Comparison of ENCODE assay signal across 24 cellular contexts in genomic region chr9:120983259-120983837, GRCh38. TPM values are rescaled to one million over a fixed set of nuclear protein-coding genes. Genes with fewer than 3 reads are reported as not detected.
DNase-seq lines count a peak whose midpoint lies in the region; ATAC-seq, FAIRE-seq and TF ChIP-seq lines count a peak whose summit lies in the region.
"Had no signal": no experiment of that assay in that cellular context is flagged by ENCODE, and none has a peak within 500 bp of the region (broad histone marks: within the 10 kb centered on the region; RNA-seq: fewer than 3 reads in every experiment).

No MANE protein-coding gene starts in this region.

- no peaks in the 10 kb centered on the region for H3K79me2 ChIP-seq in HepG2 (ENCODE audit: insufficient read depth, low read length)

- TF ChIP-seq EP300 in HepG2 (IDR thresholded peaks at IDR 0.05; ENCODE audit: low read depth in 2 of 2, low read length in 2 of 2) (0 out of 4 replicates have a peak, but pooled peaks of 1 of the 2 experiments have one; percentile 3), HepG2 (CRISPR knock-in tag; IDR thresholded peaks at IDR 0.05; ENCODE audit: borderline replicate concordance) (no peak)

- H3K27me3 ChIP-seq in HepG2 (ENCODE audit: control insufficient read depth in 1 of 2, insufficient read depth in 2 of 2, low read length in 2 of 2) = no peaks in the 10 kb centered on the region
- H3K27me3 ChIP-seq: dorsolateral prefrontal cortex, vagina had no signal

- peaks cover 20% of the 10 kb centered on the region for H3K4me1 ChIP-seq in HepG2 (ENCODE audit: insufficient read depth, low read length)
- H3K4me1 ChIP-seq: Caco-2, vagina had no signal

- POLR2A ChIA-PET in HepG2 (lab: Yijun Ruan, JAX) = no interaction called here

- ATAC-seq in GM18519 (IDR thresholded peaks at IDR 0.05; ENCODE audit: low FRiP score, unreplicated experiment) = peak; percentile 64
- ATAC-seq in GM21528 (IDR thresholded peaks at IDR 0.05; ENCODE audit: low FRiP score, unreplicated experiment) = peak; percentile 85
- ATAC-seq in HG03039 (IDR thresholded peaks at IDR 0.05; ENCODE audit: unreplicated experiment) = peak; percentile 51
- ATAC-seq in HepG2 = peak; percentile 31; the same call in 1 of the 3 replicates
- ATAC-seq: left colon had no signal

- CTCF ChIA-PET in HepG2 (lab: Yijun Ruan, JAX; ENCODE audit: low intra/inter-chr PET ratio, low total read pairs) = no interaction called here

- no peak for TF ChIP-seq RAD21 in HepG2 (CRISPR knock-in tag; IDR thresholded peaks at IDR 0.05)

- BruUV-seq in HepG2 (replicated peaks; lab: Mats Ljungman, UMichigan) = no TSS peak

- FAIRE-seq in HepG2 (lab: Jason Lieb, UNC) = no peak
- FAIRE-seq: frontal cortex, TTC549 had no signal

- no peaks in the 10 kb centered on the region for H4K20me1 ChIP-seq in HepG2 (ENCODE audit: insufficient read depth, low read length)

- H3K9ac ChIP-seq in HepG2 (ENCODE audit: insufficient read depth, low read depth, low read length) = no peak overlapping the region

- H3K27ac ChIP-seq in HepG2 (ENCODE audit: extremely low read length, insufficient read depth, low read length) = peak overlapping the region; percentile 35
- H3K27ac ChIP-seq: dorsolateral prefrontal cortex, vagina had no signal

- no peak overlapping the region for H3K4me3 ChIP-seq in HepG2 (replicated peaks in 1 of 3; ENCODE audit: insufficient read depth in 1 of 3, low read depth in 2 of 3, low read length in 3 of 3)
- H3K4me3 ChIP-seq: dorsolateral prefrontal cortex, vagina had no signal

- H3K36me3 ChIP-seq in HepG2 (replicated peaks in 1 of 2; ENCODE audit: control insufficient read depth in 1 of 2, insufficient read depth in 2 of 2, low read length in 2 of 2) = peaks cover 11 to 27% of the 10 kb centered on the region in 2 experiments
- H3K36me3 ChIP-seq: vagina had no signal

- no peak for TF ChIP-seq CTCF in HepG2 (CRISPR knock-in tag; IDR thresholded peaks at IDR 0.05)

- TF ChIP-seq POLR2A in HepG2 (IDR thresholded peaks at IDR 0.05; ENCODE audit: insufficient read depth in 1 of 2, low read depth in 2 of 2, low read length in 2 of 2) = no peak

- H3K9me3 ChIP-seq in HepG2 (ENCODE audit: low read length) = no peaks in the 10 kb centered on the region
- H3K9me3 ChIP-seq: Caco-2, vagina had no signal

- DNase-seq in HepG2 (ENCODE audit: low spot score) (no peak), islet precursor cell (no peak), NOMO-1 treated with dmso at 0.1 percent for 144 hours (lab: John Stamatoyannopoulos, UW; ENCODE audit: unreplicated experiment) (no peak), pons (ENCODE audit: low spot score) (no peak), DMS153 treated with DMSO at 0.1 percent for 48 hours (lab: John Stamatoyannopoulos, UW; ENCODE audit: unreplicated experiment) (no peak)
- DNase-seq: activated CD4-positive, alpha-beta T cell treated with anti-CD3 and anti-CD28 coated beads for 48 hours; activated CD8-positive, alpha-beta memory T cell treated with anti-CD3 and anti-CD28 coated beads, Interleukin-2, amount 50 U/mL, for 4 hours; activated effector memory CD4-positive, alpha-beta T cell treated with anti-CD3 and anti-CD28 coated beads, Interleukin-2, amount 50 U/mL, for 16 hours; amygdala; Caco-2; caudate nucleus; dorsolateral prefrontal cortex; erythroblast; left colon; NCI-H1694 treated with DMSO at 0.1 percent for 48 hours; NCI-H446; retina; stimulated activated CD4-positive, alpha-beta T cell treated with anti-CD3 and anti-CD28 coated beads, Interleukin-12 subunit alpha, Interleukin-12 subunit beta, amount 100 ng/mL, for 4 hours had no signal

- H2AFZ ChIP-seq in HepG2 (ENCODE audit: low read length) = no peak overlapping the region

- intact Hi-C loops in HepG2 (cut with micrococcal nuclease; ENCODE audit: unreplicated experiment) = no loop called here

- in situ Hi-C loops in HepG2 (cut with HindIII; ENCODE audit: extremely low pct_ligation_motif_present, low pct_unique_long_range_greater_than_20kb) = no loop called here

- 77% methylated on average over 3 of the region's 3 CpGs for WGBS in HepG2 (ENCODE audit: low lambda C conversion rate)

- no peak overlapping the region for H3K4me2 ChIP-seq in HepG2 (ENCODE audit: low read depth, low read length)

TF ChIP-seq in HepG2, 621 proteins besides CTCF, POLR2A, EP300 and RAD21:
- no peak for TF ChIP-seq MZF1 (CRISPR knock-in tag; IDR thresholded peaks at IDR 0.05; ENCODE audit: borderline replicate concordance)
- TF ChIP-seq ZNF629 (CRISPR knock-in tag; conservative IDR thresholded peaks at IDR 0.05) = no peak
- no peak for TF ChIP-seq ZNF138 (CRISPR knock-in tag; IDR thresholded peaks at IDR 0.05; ENCODE audit: low read depth)
- no peak for TF ChIP-seq ZFP82 (CRISPR knock-in tag; IDR thresholded peaks at IDR 0.05; ENCODE audit: borderline replicate concordance)
- TF ChIP-seq FOXJ3 (CRISPR knock-in tag; IDR thresholded peaks at IDR 0.05; ENCODE audit: borderline replicate concordance) = no peak
- no peak for TF ChIP-seq ZNF235 (CRISPR knock-in tag; IDR thresholded peaks at IDR 0.05; ENCODE audit: borderline replicate concordance)
- TF ChIP-seq MAF1 (CRISPR knock-in tag; IDR thresholded peaks at IDR 0.05; ENCODE audit: borderline replicate concordance) = no peak
- no peak for TF ChIP-seq SYNCRIP (IDR thresholded peaks at IDR 0.05; ENCODE audit: insufficient read depth, low read depth, low read length)
- TF ChIP-seq PTBP1 (IDR thresholded peaks at IDR 0.05; ENCODE audit: low read depth, low read length, poor library complexity, severe bottlenecking) = no peak
- TF ChIP-seq NCOA5 (CRISPR knock-in tag; IDR thresholded peaks at IDR 0.05) = no peak
- no peak for TF ChIP-seq ZNF546 (CRISPR knock-in tag; conservative IDR thresholded peaks at IDR 0.05)
- no peak for TF ChIP-seq ZNF280B (CRISPR knock-in tag; IDR thresholded peaks at IDR 0.05; ENCODE audit: borderline replicate concordance)
- no peak for TF ChIP-seq MTF1 (CRISPR knock-in tag; IDR thresholded peaks at IDR 0.05)
- TF ChIP-seq ZNF383 (CRISPR knock-in tag; IDR thresholded peaks at IDR 0.05; ENCODE audit: borderline replicate concordance) = no peak

RNA-seq across cellular contexts. Expression of gene TRAF1, which starts 56.8 kb away (rescaled TPM):
- 0.11 and 0.44 TPM in 2 replicates for total RNA-seq in HepG2 (2016; rRNA removed; fragmentation: Illumina TruSeq; extraction: Trizol)
- total RNA-seq in HepG2 (2016; cell fraction: cytosol; rRNA removed; fragmentation: Illumina TruSeq; extraction: Trizol; ENCODE audit: low read depth) = 0.09 and 0.10 TPM in 2 replicates
- 0.25 and 0.39 TPM in 2 replicates for total RNA-seq in HepG2 (2016; cell fraction: insoluble cytoplasmic fraction; rRNA removed; fragmentation: Illumina TruSeq; extraction: Trizol)
- total RNA-seq in HepG2 (2016; cell fraction: membrane; rRNA removed; fragmentation: Illumina TruSeq; extraction: Trizol) = 0.09 and 0.21 TPM in 2 replicates
- 0.75 and 0.87 TPM in 2 replicates for total RNA-seq in HepG2 (2016; cell fraction: nucleus; rRNA removed; fragmentation: Illumina TruSeq; extraction: Trizol)
- 1.0 and 1.8 TPM in 2 replicates for polyA plus RNA-seq in HepG2 (2011; rRNA removed)
- polyA plus RNA-seq in HepG2 (2011; cell fraction: cytosol; rRNA removed) = 0.48 and 0.60 TPM in 2 replicates
- 5.5 and 7.6 TPM in 2 replicates for polyA plus RNA-seq in HepG2 (2011; cell fraction: nucleus; rRNA removed)
- polyA plus RNA-seq in HepG2 (2012) = 0.59 and 0.96 TPM in 2 replicates
- polyA plus RNA-seq in HepG2 (2016; cell fraction: cytosol; fragmentation: Illumina TruSeq; extraction: Trizol; ENCODE audit: low read depth) = 0.07 and 0.10 TPM in 2 replicates
- 0.19 and 0.26 TPM in 2 replicates for polyA plus RNA-seq in HepG2 (2016; cell fraction: insoluble cytoplasmic fraction; fragmentation: Illumina TruSeq; extraction: Trizol; ENCODE audit: low read depth)
- polyA plus RNA-seq in HepG2 (2016; cell fraction: membrane; fragmentation: Illumina TruSeq; extraction: Trizol; ENCODE audit: low read depth) = 0.09 and 0.19 TPM in 2 replicates
- polyA plus RNA-seq in HepG2 (2016; cell fraction: nucleus; fragmentation: Illumina TruSeq; extraction: Trizol; ENCODE audit: insufficient read depth, low read depth) = 2.2 TPM in 2 replicates
- 0.91 and 1.4 TPM in 2 replicates for polyA minus RNA-seq in HepG2 (2011; rRNA and poly(A)+ RNA removed; ENCODE audit: low replicate concordance)
- 0.09 and 0.20 TPM in 2 replicates for polyA minus RNA-seq in HepG2 (2011; cell fraction: cytosol; rRNA and poly(A)+ RNA removed)
- polyA minus RNA-seq in HepG2 (2011; cell fraction: nucleus; rRNA and poly(A)+ RNA removed) = 3.5 and 3.7 TPM in 2 replicates

Comparison
In these comparisons a context has a peak if more than half of its experiments do, and no peak if none do; other contexts are left out.
1. ATAC-seq: peak in every context shown above with its lines; median percentile 85 in GM21528; 64 in GM18519; 51 in HG03039; 31 in HepG2.